ENCODE assay signal across 28 cellular contexts in genomic region chr6:9554351-9554750, GRCh38.
"Had no signal": no experiment of that assay in that cellular context is flagged by ENCODE, and none has a peak within 500 bp of the region (broad histone marks: within the 10 kb centered on the region; RNA-seq: fewer than 3 reads in every experiment).

No MANE protein-coding gene starts in this region.

- H3K4me3 ChIP-seq: ascending aorta, cardiac muscle cell had no signal

- H3K36me3 ChIP-seq: ascending aorta, cardiac muscle cell, WERI-Rb-1 had no signal

- H3K27me3 ChIP-seq: ascending aorta, cardiac muscle cell had no signal

- H3K4me1 ChIP-seq: ascending aorta had no signal

- H3K9me3 ChIP-seq: ascending aorta had no signal

- DNase-seq: activated CD4-positive, alpha-beta memory T cell treated with anti-CD3 and anti-CD28 coated beads, Interleukin-2, amount 10 ng/mL, durations not matched to agents 7 days and 5 days; activated CD4-positive, alpha-beta T cell treated with anti-CD3 and anti-CD28 coated beads for 1 hour; activated CD4-positive, alpha-beta T cell treated with anti-CD3 and anti-CD28 coated beads for 36 hours; activated CD4-positive, alpha-beta T cell treated with anti-CD3 and anti-CD28 coated beads for 48 hours; activated CD4-positive, alpha-beta T cell treated with anti-CD3 and anti-CD28 coated beads, Interleukin-2, amount 10 ng/mL, durations not matched to agents 7 days and 5 days; activated CD4-positive, alpha-beta T cell treated with anti-CD3 and anti-CD28 coated beads, Interleukin-2, amount 50 U/mL, for 48 hours; activated CD4-positive, CD25-positive, alpha-beta regulatory T cell; activated CD8-positive, alpha-beta memory T cell treated with anti-CD3 and anti-CD28 coated beads for 24 hours; activated CD8-positive, alpha-beta memory T cell treated with anti-CD3 and anti-CD28 coated beads, Interleukin-2, amount 10 ng/mL, durations not matched to agents 7 days and 5 days; activated CD8-positive, alpha-beta memory T cell treated with anti-CD3 and anti-CD28 coated beads, Interleukin-2, amount 50 U/mL, for 48 hours; activated CD8-positive, alpha-beta T cell treated with anti-CD3 and anti-CD28 coated beads, Interleukin-2, amount 10 ng/mL, durations not matched to agents 7 days and 5 days; activated effector memory CD4-positive, alpha-beta T cell treated with Interleukin-2 at 50 U/mL for 16 hours; activated gamma-delta T cell; activated naive CD4-positive, alpha-beta T cell treated with anti-CD3 and anti-CD28 coated beads, Interleukin-2, amount 10 ng/mL, durations not matched to agents 7 days and 5 days; activated naive CD4-positive, alpha-beta T cell treated with Interleukin-2 at 50 U/mL for 16 hours; activated naive CD8-positive, alpha-beta T cell treated with anti-CD3 and anti-CD28 coated beads, Interleukin-2, amount 10 ng/mL, durations not matched to agents 7 days and 5 days; activated naive CD8-positive, alpha-beta T cell treated with anti-CD3 and anti-CD28 coated beads, Interleukin-2, amount 50 U/mL, for 24 hours; activated T-cell treated with anti-CD3 and anti-CD28 coated beads, Interleukin-2, amount 50 U/mL, for 24 hours; activated T-cell treated with anti-CD3 and anti-CD28 coated beads, Interleukin-2, amount 50 U/mL, for 48 hours; amygdala; anterior cingulate cortex; cerebellar nuclear complex; T-cell; T-helper 17 cell; T1000; WERI-Rb-1 had no signal

- H3K27ac ChIP-seq: ascending aorta, cardiac muscle cell, WERI-Rb-1 had no signal
